ENCODE assay signal across 14 cellular contexts in genomic region chr9:95070549-95071021, GRCh38.
DNase-seq lines count a peak whose midpoint lies in the region; ATAC-seq and TF ChIP-seq lines count a peak whose summit lies in the region.
"Had no signal": no experiment of that assay in that cellular context is flagged by ENCODE, and none has a peak within 500 bp of the region (broad histone marks: within the 10 kb centered on the region; RNA-seq: fewer than 3 reads in every experiment).

No MANE protein-coding gene starts in this region.

- peak overlapping the region; percentile 35 for H3K9ac ChIP-seq in Loucy (ENCODE audit: low read depth, low read length, poor library complexity, severe bottlenecking)

- H3K4me3 ChIP-seq in Loucy (ENCODE audit: low read length, poor library complexity, severe bottlenecking) = no peak overlapping the region
- no peak overlapping the region for H3K4me3 ChIP-seq in esophagus (ENCODE audit: low read depth in 1 of 2, low read length in 2 of 2)
- no peak overlapping the region for H3K4me3 ChIP-seq in lower lobe of right lung
- no peak overlapping the region for H3K4me3 ChIP-seq in testis
- H3K4me3 ChIP-seq in HAP-1 = no peak overlapping the region

- in situ Hi-C loops in HAP-1 (cut with MboI; ENCODE audit: low sequenced_read_pairs) = no loop called here

- no peak overlapping the region for H2AFZ ChIP-seq in Loucy (ENCODE audit: low read length)

- no peaks in the 10 kb centered on the region for H3K9me2 ChIP-seq in Loucy (replicated peaks; ENCODE audit: low read depth, low read length)

- no peaks in the 10 kb centered on the region for H3K79me2 ChIP-seq in Loucy (ENCODE audit: insufficient read depth, low read length)

- TF ChIP-seq CTCF in Loucy (conservative IDR thresholded peaks at IDR 0.05; ENCODE audit: low read length) (peak; percentile 34), lower lobe of right lung (IDR thresholded peaks at IDR 0.05) (no peak), testis (IDR thresholded peaks at IDR 0.05) (no peak)

- intact Hi-C loops in lower lobe of right lung (cut with DNase I) (no loop called here), testis (cut with DNase I; ENCODE audit: low total_unique reads) (no loop called here)

- H3K9me3 ChIP-seq in Loucy (ENCODE audit: insufficient read depth, low read depth, low read length) = no peaks in the 10 kb centered on the region
- H3K9me3 ChIP-seq in esophagus (ENCODE audit: control insufficient read depth in 2 of 2, insufficient read depth in 1 of 2, low read depth in 1 of 2, low read length in 1 of 2) = no peaks in the 10 kb centered on the region
- no peaks in the 10 kb centered on the region for H3K9me3 ChIP-seq in lower lobe of right lung
- no peaks in the 10 kb centered on the region for H3K9me3 ChIP-seq in testis
- no peaks in the 10 kb centered on the region for H3K9me3 ChIP-seq in HAP-1

- H3K27ac ChIP-seq in esophagus (ENCODE audit: low read depth in 2 of 2, low read length in 1 of 2) (peak overlapping the region; percentile 28 to 44), lower lobe of right lung (peak overlapping the region; percentile 24), testis (no peak overlapping the region)

- H3K4me2 ChIP-seq in Loucy (ENCODE audit: low read depth, low read length, poor library complexity, severe bottlenecking) = peak overlapping the region; percentile 38

- H3K4me1 ChIP-seq in Loucy (ENCODE audit: insufficient read depth, low read length, poor library complexity, severe bottlenecking) (peaks cover 34% of the 10 kb centered on the region), esophagus (ENCODE audit: control insufficient read depth in 2 of 2, insufficient read depth in 2 of 2, low read length in 1 of 2) (peaks cover 4 to 26% of the 10 kb centered on the region in 2 donors), lower lobe of right lung (peaks cover 53% of the 10 kb centered on the region), testis (no peaks in the 10 kb centered on the region), HAP-1 (peaks cover 20% of the 10 kb centered on the region)

- H3K27me3 ChIP-seq in Loucy (ENCODE audit: insufficient read depth, low read length, poor library complexity, severe bottlenecking) (no peaks in the 10 kb centered on the region), esophagus (ENCODE audit: control insufficient read depth in 1 of 2, insufficient read depth in 2 of 2, low read length in 2 of 2) (no peaks in the 10 kb centered on the region), lower lobe of right lung (ENCODE audit: low read depth) (no peaks in the 10 kb centered on the region), testis (no peaks in the 10 kb centered on the region), HAP-1 (ENCODE audit: low read depth) (no peaks in the 10 kb centered on the region)

- 34 to 40% methylated on average over 8 of the region's 8 CpGs for WGBS in esophagus, 2 donors
- 72% methylated on average over 8 of the region's 8 CpGs for WGBS in testis, 2 donors

- no peaks in the 10 kb centered on the region for H3F3A ChIP-seq in Loucy (ENCODE audit: low read depth)

- no peaks in the 10 kb centered on the region for H3K36me3 ChIP-seq in Loucy (ENCODE audit: insufficient read depth, low read length)
- H3K36me3 ChIP-seq in esophagus (ENCODE audit: control insufficient read depth in 2 of 2, insufficient read depth in 2 of 2, low read length in 1 of 2) = peaks cover 0 to 17% of the 10 kb centered on the region in 2 donors
- H3K36me3 ChIP-seq in lower lobe of right lung = peaks cover 28% of the 10 kb centered on the region
- no peaks in the 10 kb centered on the region for H3K36me3 ChIP-seq in testis (ENCODE audit: low read depth, missing control alignments)
- peaks cover 11% of the 10 kb centered on the region; the same call in 1 of the 2 replicates for H3K36me3 ChIP-seq in HAP-1 (replicated peaks)

- no peak for ATAC-seq in lower lobe of right lung
- no peak for ATAC-seq in GM18502 (IDR thresholded peaks at IDR 0.05; ENCODE audit: poor library complexity, unreplicated experiment)
- no peak for ATAC-seq in GM18870 (IDR thresholded peaks at IDR 0.05; ENCODE audit: unreplicated experiment)
- no peak for ATAC-seq in HG03432 (IDR thresholded peaks at IDR 0.05; ENCODE audit: unreplicated experiment)
- ATAC-seq: activated naive CD4-positive, alpha-beta T cell treated with anti-CD3 and anti-CD28 coated beads, Interleukin-2, amount 50 U/mL, for 72 hours; stimulated activated naive B cell treated with anti-CD40 and anti-IgM and Interleukin-4, amounts not matched to agents 10 μg/mL and 1 μg/mL and 100 μg/mL, for 72 hours had no signal

- no peaks in the 10 kb centered on the region for H4K20me1 ChIP-seq in Loucy (ENCODE audit: insufficient read depth, low read length, poor library complexity, severe bottlenecking)

- DNase-seq in lower lobe of right lung = no peak
- DNase-seq in testis = peak; percentile 13
- DNase-seq in HAP-1 (ENCODE audit: low spot score in 2 of 2) = no peak
- DNase-seq: activated CD8-positive, alpha-beta memory T cell treated with anti-CD3 and anti-CD28 coated beads, Interleukin-2, amount 50 U/mL, for 48 hours; GDM1; NCI-H2171; stimulated activated CD4-positive, alpha-beta T cell treated with anti-CD3 and anti-CD28 coated beads, Interleukin-4, amount 100 ng/mL, for 24 hours; stimulated activated naive B cell treated with anti-CD40 and anti-IgM and Interleukin-4, amounts not matched to agents 10 μg/mL and 1 μg/mL and 100 μg/mL, for 72 hours had no signal

- TF ChIP-seq POLR2A in testis (IDR thresholded peaks at IDR 0.05) = no peak

Comparison
In these comparisons a context has a peak if more than half of its experiments do, and no peak if none do; other contexts are left out.
1. H3K27ac ChIP-seq: peak in esophagus (2 of 2) and lower lobe of right lung (single experiment); none in testis (0 of 2).